ENCODE assay signal across 8 cellular contexts in genomic region chr14:100305446-100306255, GRCh38. TPM values are rescaled to one million over a fixed set of nuclear protein-coding genes. Genes with fewer than 3 reads are reported as not detected.
DNase-seq lines count a peak whose midpoint lies in the region; ATAC-seq and TF ChIP-seq lines count a peak whose summit lies in the region.

No MANE protein-coding gene starts in this region.

- CTCF ChIA-PET in GM10248 (lab: Yijun Ruan, JAX), result interaction anchor here (1.3 to 3.9 kb wide), 3 partner anchors 13 to 26 kb away, joined by 3 to 16 read pairs (median 3); no protein-coding TSS in a partner anchor

- H3K36me3 ChIP-seq in prostate gland, result no peaks in the 10 kb centered on the region

- peak; percentile 67 for DNase-seq in DMS53 (lab: John Stamatoyannopoulos, UW)
- no peak for DNase-seq in DMS53 treated with DMSO at 0.1 percent for 48 hours (lab: John Stamatoyannopoulos, UW; ENCODE audit: unreplicated experiment)
- DNase-seq in LNCaP clone FGC (ENCODE audit: low read depth), result no peak
- DNase-seq in activated T-helper 1 cell treated with anti-CD3 and anti-CD28 coated beads, Interleukin-12 subunit alpha, Interleukin-12 subunit beta, Interleukin-2, Interleukin-4 antibody, amounts not matched to agents 30 ng/mL and 10 ng/mL and 1 ng/mL, durations not matched to agents 14 hours and 24 hours and 36 hours (ENCODE audit: low spot score), result peak; percentile 14
- DNase-seq in glutamatergic neuron, result no peak
- DNase-seq in prostate gland (ENCODE audit: low spot score), result peak; percentile 30
- no peak for DNase-seq in GM10248 (ENCODE audit: extremely low spot score)

- H3K36me3 Mint-ChIP-seq in activated T-helper 1 cell treated with anti-CD3 and anti-CD28 coated beads, Interleukin-12 subunit alpha, Interleukin-12 subunit beta, Interleukin-2, Interleukin-4 antibody, amounts not matched to agents 30 ng/mL and 10 ng/mL and 1 ng/mL, durations not matched to agents 14 hours and 24 hours and 36 hours (ENCODE audit: low read depth), result no peaks in the 10 kb centered on the region
- no peaks in the 10 kb centered on the region for H3K36me3 Mint-ChIP-seq in glutamatergic neuron (ENCODE audit: unreplicated experiment)

- no peaks in the 10 kb centered on the region for H3K9me3 Mint-ChIP-seq in activated T-helper 1 cell treated with anti-CD3 and anti-CD28 coated beads, Interleukin-12 subunit alpha, Interleukin-12 subunit beta, Interleukin-2, Interleukin-4 antibody, amounts not matched to agents 30 ng/mL and 10 ng/mL and 1 ng/mL, durations not matched to agents 14 hours and 24 hours and 36 hours
- H3K9me3 Mint-ChIP-seq in glutamatergic neuron (ENCODE audit: unreplicated experiment), result peaks cover 10% of the 10 kb centered on the region

- peaks cover 17% of the 10 kb centered on the region for H3K4me1 ChIP-seq in prostate gland (replicated peaks)

- H3K27ac ChIP-seq in prostate gland, result peak overlapping the region; percentile 94 to 96

- under 1% methylated on average over 63 of the region's 80 CpGs for WGBS in prostate gland

- H3K4me1 Mint-ChIP-seq in activated T-helper 1 cell treated with anti-CD3 and anti-CD28 coated beads, Interleukin-12 subunit alpha, Interleukin-12 subunit beta, Interleukin-2, Interleukin-4 antibody, amounts not matched to agents 30 ng/mL and 10 ng/mL and 1 ng/mL, durations not matched to agents 14 hours and 24 hours and 36 hours (ENCODE audit: low read depth), result peaks cover 22% of the 10 kb centered on the region
- H3K4me1 Mint-ChIP-seq in glutamatergic neuron (ENCODE audit: low read depth, unreplicated experiment), result peaks cover 15% of the 10 kb centered on the region

- intact Hi-C loops in activated T-helper 1 cell treated with anti-CD3 and anti-CD28 coated beads, Interleukin-12 subunit alpha, Interleukin-12 subunit beta, Interleukin-2, Interleukin-4 antibody, amounts not matched to agents 30 ng/mL and 10 ng/mL and 1 ng/mL, durations not matched to agents 14 hours and 24 hours and 36 hours (cut with micrococcal nuclease), result loop anchor here (1.0 kb wide), 2 partner anchors 13 to 20 kb away; no protein-coding TSS in a partner anchor
- intact Hi-C loops in prostate gland (cut with DNase I), result loop anchor here (5.0 kb wide), 2 partner anchors 63 to 72 kb away; partner anchors contain the start of gene WDR25

- ATAC-seq in GM21786 (IDR thresholded peaks at IDR 0.05; ENCODE audit: unreplicated experiment), result no peak

- H3K27ac Mint-ChIP-seq in activated T-helper 1 cell treated with anti-CD3 and anti-CD28 coated beads, Interleukin-12 subunit alpha, Interleukin-12 subunit beta, Interleukin-2, Interleukin-4 antibody, amounts not matched to agents 30 ng/mL and 10 ng/mL and 1 ng/mL, durations not matched to agents 14 hours and 24 hours and 36 hours, result no peak overlapping the region
- H3K27ac Mint-ChIP-seq in glutamatergic neuron (ENCODE audit: unreplicated experiment), result peak overlapping the region; percentile 83

- POLR2A ChIA-PET in GM10248 (lab: Yijun Ruan, JAX), result no interaction called here

- no peak for TF ChIP-seq POLR2A in prostate gland (IDR thresholded peaks at IDR 0.05)

- H3K27me3 Mint-ChIP-seq in activated T-helper 1 cell treated with anti-CD3 and anti-CD28 coated beads, Interleukin-12 subunit alpha, Interleukin-12 subunit beta, Interleukin-2, Interleukin-4 antibody, amounts not matched to agents 30 ng/mL and 10 ng/mL and 1 ng/mL, durations not matched to agents 14 hours and 24 hours and 36 hours (ENCODE audit: insufficient read depth), result peaks cover 18% of the 10 kb centered on the region
- peaks cover 9% of the 10 kb centered on the region for H3K27me3 Mint-ChIP-seq in glutamatergic neuron (ENCODE audit: unreplicated experiment)

- peak overlapping the region; percentile 81 for H3K4me3 Mint-ChIP-seq in activated T-helper 1 cell treated with anti-CD3 and anti-CD28 coated beads, Interleukin-12 subunit alpha, Interleukin-12 subunit beta, Interleukin-2, Interleukin-4 antibody, amounts not matched to agents 30 ng/mL and 10 ng/mL and 1 ng/mL, durations not matched to agents 14 hours and 24 hours and 36 hours
- peak overlapping the region; percentile 96 for H3K4me3 Mint-ChIP-seq in glutamatergic neuron (ENCODE audit: unreplicated experiment)

- no peaks in the 10 kb centered on the region for H3K27me3 ChIP-seq in prostate gland (replicated peaks; ENCODE audit: insufficient read depth)

- no peak for TF ChIP-seq CTCF in LNCaP clone FGC (IDR thresholded peaks at IDR 0.05; ENCODE audit: control insufficient read depth, extremely low read depth, insufficient read depth)
- no peak for TF ChIP-seq CTCF in glutamatergic neuron (IDR thresholded peaks at IDR 0.05; ENCODE audit: partially characterized antibody, unreplicated experiment)
- TF ChIP-seq CTCF in prostate gland (IDR thresholded peaks at IDR 0.05), result no peak
- no peak for TF ChIP-seq CTCF in GM10248 (IDR thresholded peaks at IDR 0.05; ENCODE audit: control extremely low read depth, extremely low read depth, low read depth, missing control alignments)

- no peaks in the 10 kb centered on the region for H3K9me3 ChIP-seq in prostate gland

- H3K4me3 ChIP-seq in LNCaP clone FGC (ENCODE audit: low read depth, low read length) (peak overlapping the region; percentile 76), prostate gland (peak overlapping the region; percentile 91 to 98)

RNA-seq across cellular contexts. Expression of gene SLC25A29, which starts 0.6 kb away (rescaled TPM):
- total RNA-seq in activated T-helper 1 cell treated with anti-CD3 and anti-CD28 coated beads, Interleukin-12 subunit alpha, Interleukin-12 subunit beta, Interleukin-2, Interleukin-4 antibody, amounts not matched to agents 30 ng/mL and 10 ng/mL and 1 ng/mL, durations not matched to agents 14 hours and 24 hours and 36 hours, result 15.9 and 19.1 TPM in 2 replicates
- total RNA-seq in glutamatergic neuron (ENCODE audit: unreplicated experiment) (409 TPM), prostate gland (100 to 1,000 TPM; 147 to 169 TPM)

RNA-seq across cellular contexts. Expression of gene SLC25A47, which starts 17.5 kb away (rescaled TPM):
- total RNA-seq in activated T-helper 1 cell treated with anti-CD3 and anti-CD28 coated beads, Interleukin-12 subunit alpha, Interleukin-12 subunit beta, Interleukin-2, Interleukin-4 antibody, amounts not matched to agents 30 ng/mL and 10 ng/mL and 1 ng/mL, durations not matched to agents 14 hours and 24 hours and 36 hours, result not detected in 2 replicates
- total RNA-seq in glutamatergic neuron (ENCODE audit: unreplicated experiment), result not detected
- total RNA-seq in prostate gland, result under 1 TPM in 1 of 2 donors, not detected in 1; 0.51 TPM

Comparison
In these comparisons a context has a peak if more than half of its experiments do, and no peak if none do; other contexts are left out.
1. DNase-seq: peak in DMS53 (single experiment), activated T-helper 1 cell treated with anti-CD3 and anti-CD28 coated beads, Interleukin-12 subunit alpha, Interleukin-12 subunit beta, Interleukin-2, Interleukin-4 antibody, amounts not matched to agents 30 ng/mL and 10 ng/mL and 1 ng/mL, durations not matched to agents 14 hours and 24 hours and 36 hours (single experiment) and prostate gland (single experiment); none in DMS53 treated with DMSO at 0.1 percent for 48 hours (single experiment), LNCaP clone FGC (single experiment), glutamatergic neuron (single experiment) and GM10248 (single experiment).